Comparison of ENCODE assay signal across 8 cellular contexts in the genomic region with DNA sequence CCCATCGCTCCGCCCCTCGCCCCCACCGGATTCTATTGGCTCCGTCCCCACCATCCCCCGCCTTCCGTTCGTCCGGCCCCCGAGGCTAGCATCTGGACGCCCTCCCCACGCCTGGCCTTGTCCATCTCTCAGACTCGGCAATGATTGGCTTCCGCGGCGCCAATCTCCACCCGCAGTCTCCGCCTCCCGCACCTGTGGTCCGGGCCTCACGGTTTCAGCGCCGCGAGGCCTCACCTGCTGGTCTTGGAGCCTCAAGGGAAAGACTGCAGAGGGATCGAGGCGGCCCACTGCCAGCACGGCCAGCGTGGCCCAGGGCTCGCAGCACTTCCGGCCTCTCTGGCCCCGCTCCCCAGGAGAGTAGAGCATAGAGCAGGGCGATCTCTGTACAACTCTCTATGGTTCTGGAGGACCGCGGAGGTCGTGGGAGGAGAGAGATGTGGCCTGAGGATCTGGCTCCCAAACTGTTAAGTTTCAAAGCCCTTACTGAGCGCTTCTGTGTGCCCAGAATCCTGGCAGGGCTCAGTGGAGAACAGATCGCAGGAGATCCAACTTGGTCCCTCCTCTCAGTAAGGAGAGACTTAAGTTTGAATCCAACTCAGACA. TPM values are rescaled to one million over a fixed set of nuclear protein-coding genes. Genes with fewer than 3 reads are reported as not detected.
DNase-seq lines count a peak whose midpoint lies in the region; ATAC-seq and TF ChIP-seq lines count a peak whose summit lies in the region.

Gene ERCC1 (minus strand): TSS at position 329 of the 602 bp plus-strand sequence. CDS start 543 bp downstream, outside the sequence.

- DNase-seq in AG10803 (ENCODE audit: low read depth) (peak; percentile 95), NCI-H2171 treated with DMSO at 0.1 percent for 48 hours (lab: John Stamatoyannopoulos, UW) (peak; percentile 97), choroid plexus epithelial cell (ENCODE audit: low read depth) (peak; percentile 98), left colon (peak; percentile 99 to 100)
- DNase-seq in stimulated activated CD4-positive, alpha-beta T cell treated with anti-CD3 and anti-CD28 coated beads, Interleukin-1b, Interleukin-23, amount 100 ng/mL, for 48 hours = peak; percentile 78

- peak within 1 kb of the TSS; percentile 88 for H3K27ac ChIP-seq in VCaP

- intact Hi-C loops in left colon (cut with DNase I, micrococcal nuclease) = no loop called here

- ATAC-seq in GM18907 (IDR thresholded peaks at IDR 0.05; ENCODE audit: unreplicated experiment) (peak; percentile 70), HG03108 (IDR thresholded peaks at IDR 0.05; ENCODE audit: unreplicated experiment) (peak; percentile 72), left colon (peak; percentile 89)

- H3K4me3 ChIP-seq in AG10803 (ENCODE audit: low read length) (peak within 1 kb of the TSS; percentile 91), choroid plexus epithelial cell (ENCODE audit: low read depth, low read length) (peak within 1 kb of the TSS; percentile 75)

- no peak for TF ChIP-seq CTCF in AG10803 (conservative IDR thresholded peaks at IDR 0.05; ENCODE audit: low read length)
- no peak for TF ChIP-seq CTCF in VCaP (conservative IDR thresholded peaks at IDR 0.05)
- TF ChIP-seq CTCF in choroid plexus epithelial cell (conservative IDR thresholded peaks at IDR 0.05; ENCODE audit: low read depth, low read length) = no peak

RNA-seq across cellular contexts. Expression of gene ERCC1, which starts in this region (rescaled TPM):
- 10 to 100 TPM; 37.1 to 43.6 TPM for total RNA-seq in left colon

Comparison
In these comparisons a context has a peak if more than half of its experiments do, and no peak if none do; other contexts are left out.
1. Peak in every context shown above with its lines: DNase-seq, ATAC-seq, H3K4me3 ChIP-seq and H3K27ac ChIP-seq.